ENCODE assay signal across 11 cellular contexts in the genomic region with DNA sequence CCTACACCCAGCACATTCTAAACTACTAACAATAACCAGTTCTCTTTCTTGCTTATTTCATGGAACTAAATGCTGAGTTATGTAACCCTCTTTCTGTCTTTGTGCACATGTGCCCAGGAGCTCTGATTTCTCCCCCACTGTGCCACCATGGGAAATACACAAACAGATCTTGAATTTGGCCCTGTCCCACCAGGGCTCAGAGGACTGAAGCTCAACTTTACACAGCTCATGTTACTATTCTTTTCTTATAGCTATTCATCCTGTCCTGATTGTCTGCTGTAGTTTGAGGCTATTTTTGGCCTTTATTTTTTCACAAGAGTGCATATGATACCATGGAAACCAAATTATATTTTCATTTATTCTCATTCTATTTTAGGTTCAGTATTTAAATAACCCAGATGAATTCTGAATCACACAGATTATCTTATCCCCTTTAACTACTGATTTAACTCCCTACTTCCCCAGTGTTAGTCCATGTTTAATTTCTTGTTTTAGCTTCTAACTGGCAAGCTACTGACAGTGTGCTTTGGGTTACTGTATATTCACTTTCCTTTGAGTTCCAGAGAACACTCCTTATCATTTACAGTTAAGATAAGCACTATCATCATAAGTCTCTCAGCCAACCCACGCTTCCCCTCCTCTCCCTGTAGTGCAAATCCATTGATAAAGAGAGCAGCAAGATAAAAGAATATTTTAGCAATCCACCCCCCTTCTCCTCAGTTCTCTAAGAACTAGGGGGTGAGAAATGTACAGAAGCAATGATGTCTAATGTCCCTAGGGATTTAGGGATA.
A peak's percentile ranks its signal among the peaks of the same experiment; 100 is the strongest.
DNase-seq lines count a peak whose midpoint lies in the region; ATAC-seq and TF ChIP-seq lines count a peak whose summit lies in the region.
"Had no signal": no experiment of that assay in that cellular context is flagged by ENCODE, and none has a peak within 500 bp of the region (broad histone marks: within the 10 kb centered on the region; RNA-seq: fewer than 3 reads in every experiment).

No MANE protein-coding gene starts in this region.

- H3K9me3 ChIP-seq in psoas muscle: no peaks in the 10 kb centered on the region
- H3K9me3 ChIP-seq: upper lobe of right lung had no signal

- H3K27ac Mint-ChIP-seq in natural killer cell: peak overlapping the region in 1 of 2 donors; percentile 3

- peaks cover 32% of the 10 kb centered on the region in 2 donors for H3K4me1 Mint-ChIP-seq in natural killer cell

- no peak overlapping the region for H3K4me3 ChIP-seq in psoas muscle
- H3K4me3 ChIP-seq: upper lobe of right lung had no signal

- H3K4me1 ChIP-seq in psoas muscle: peaks cover 22% of the 10 kb centered on the region

- no peak overlapping the region for H3K4me3 Mint-ChIP-seq in natural killer cell

- intact Hi-C loops in psoas muscle (cut with DNase I) (no loop called here), natural killer cell (cut with micrococcal nuclease) (loop anchor here (10.0 kb wide), 1 partner anchor 1466 kb away; a partner anchor contains a TSS)

- 86 to 91% (median 90%) methylated on average over 1 of the region's 1 CpG for WGBS in psoas muscle, 3 donors

- no peaks in the 10 kb centered on the region for H3K27me3 ChIP-seq in psoas muscle (ENCODE audit: insufficient read depth in 3 of 3, low read length in 2 of 3)
- H3K27me3 ChIP-seq: upper lobe of right lung had no signal

- peak overlapping the region; percentile 28 for H3K27ac ChIP-seq in psoas muscle
- H3K27ac ChIP-seq: upper lobe of right lung had no signal

- H3K27me3 Mint-ChIP-seq in natural killer cell (ENCODE audit: low read depth in 2 of 2): no peaks in the 10 kb centered on the region

- H3K36me3 ChIP-seq in psoas muscle (ENCODE audit: insufficient read depth in 1 of 2, low read depth in 1 of 2): no peaks in the 10 kb centered on the region
- H3K36me3 ChIP-seq: upper lobe of right lung had no signal

- peak; percentile 14 to 79 (median 53) for ATAC-seq in psoas muscle
- no peak for ATAC-seq in natural killer cell
- ATAC-seq: upper lobe of right lung had no signal

- peaks cover 12% of the 10 kb centered on the region for H3K36me3 Mint-ChIP-seq in natural killer cell

- TF ChIP-seq CTCF in psoas muscle (IDR thresholded peaks at IDR 0.05) (no peak), natural killer cell (IDR thresholded peaks at IDR 0.05) (no peak)

- peak; percentile 65 for DNase-seq in NCI-H2107 treated with DMSO at 0.1 percent for 48 hours (lab: John Stamatoyannopoulos, UW; ENCODE audit: unreplicated experiment)
- DNase-seq in NCI-H2107 (lab: John Stamatoyannopoulos, UW): no peak
- peak; percentile 34 for DNase-seq in SK-MEL-5 (ENCODE audit: low read depth, low spot score)
- DNase-seq in fibroblast of gingiva (ENCODE audit: low read depth): peak; percentile 81
- no peak for DNase-seq in psoas muscle
- DNase-seq in natural killer cell: no peak
- DNase-seq in OCI-M2 (lab: John Stamatoyannopoulos, UW; ENCODE audit: unreplicated experiment): no peak
- no peak for DNase-seq in DMS79 (lab: John Stamatoyannopoulos, UW)
- DNase-seq: activated CD8-positive, alpha-beta memory T cell treated with anti-CD3 and anti-CD28 coated beads, Interleukin-2, amount 50 U/mL, for 48 hours; KBM-7; upper lobe of right lung had no signal

- in situ Hi-C loops in SK-MEL-5 (cut with HindIII; ENCODE audit: low pct_unique_long_range_greater_than_20kb, low sequenced_read_pairs): no loop called here

- H3K9me3 Mint-ChIP-seq in natural killer cell: no peaks in the 10 kb centered on the region

Comparison
In these comparisons a context has a peak if more than half of its experiments do, and no peak if none do; other contexts are left out.
1. DNase-seq: peak in NCI-H2107 treated with DMSO at 0.1 percent for 48 hours (single experiment), SK-MEL-5 (single experiment) and fibroblast of gingiva (single experiment); none in NCI-H2107 (single experiment), psoas muscle (0 of 2), natural killer cell (single experiment), OCI-M2 (single experiment) and DMS79 (single experiment).
2. ATAC-seq: peak in psoas muscle (4 of 4); none in natural killer cell (0 of 3).